Comparison of ENCODE assay signal across 8 cellular contexts in the genomic region with DNA sequence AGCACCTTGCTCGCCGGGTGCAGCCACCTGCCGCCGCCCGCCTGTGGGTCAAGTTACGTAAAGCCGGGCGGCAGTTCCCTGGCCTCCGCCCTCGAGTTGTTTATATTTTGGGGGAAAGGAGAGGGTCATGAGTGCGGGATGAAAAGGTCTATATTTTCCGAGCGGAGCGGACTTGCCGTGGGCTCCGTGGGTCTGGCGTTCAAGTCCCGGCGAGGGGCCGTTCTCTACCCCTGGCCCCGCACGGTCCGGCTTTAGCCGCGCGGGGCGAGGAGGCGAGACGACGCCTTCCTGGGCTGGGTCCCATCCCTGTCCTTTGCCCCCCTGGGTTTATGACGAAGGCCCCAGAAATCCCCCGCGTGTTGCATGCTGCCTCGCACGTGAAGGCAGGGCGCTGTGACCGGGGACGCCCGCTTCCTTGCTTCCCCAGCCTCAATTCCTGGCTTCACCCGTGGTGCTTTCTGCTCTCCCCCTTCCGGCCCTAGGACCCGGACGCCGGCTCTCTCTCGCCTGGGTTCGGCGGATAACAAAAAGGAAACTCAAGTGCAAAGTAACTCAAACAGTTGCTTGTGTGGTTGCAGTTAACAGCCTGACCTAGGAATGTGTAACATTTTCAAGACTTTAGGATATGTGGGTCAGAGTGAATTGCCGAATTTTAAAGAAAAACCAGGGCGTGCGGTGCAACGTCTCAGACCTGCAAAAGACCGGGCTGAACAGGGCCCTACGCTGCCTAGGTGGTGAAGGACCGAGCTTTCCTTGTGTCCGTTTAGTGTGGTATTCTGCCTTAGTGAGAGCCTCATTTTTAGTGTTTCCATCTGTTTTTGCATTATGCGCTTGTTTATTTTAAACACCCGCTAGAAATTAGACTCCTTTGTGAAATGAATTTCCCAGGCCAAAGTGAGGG. TPM values are rescaled to one million over a fixed set of nuclear protein-coding genes. Genes with fewer than 3 reads are reported as not detected.
DNase-seq lines count a peak whose midpoint lies in the region; ATAC-seq and TF ChIP-seq lines count a peak whose summit lies in the region.

No MANE protein-coding gene starts in this region.

- TF ChIP-seq CTCF in GM13976 (IDR thresholded peaks at IDR 0.05; ENCODE audit: borderline replicate concordance, control extremely low read depth, extremely low read depth, insufficient read depth, missing control alignments) = no peak
- no peak for TF ChIP-seq CTCF in epithelial cell of proximal tubule (conservative IDR thresholded peaks at IDR 0.05; ENCODE audit: low read depth, low read length)

- H3K4me3 ChIP-seq in epithelial cell of proximal tubule (ENCODE audit: low read depth, low read length) = peak overlapping the region; percentile 78
- H3K4me3 ChIP-seq in mucosa of stomach (ENCODE audit: low read length) = peak overlapping the region; percentile 96

- H3K9ac ChIP-seq in mucosa of stomach (ENCODE audit: low read length) = peak overlapping the region; percentile 87

- DNase-seq in GM13976 (ENCODE audit: low spot score) = peak; percentile 59
- peak; percentile 76 for DNase-seq in NCI-H69 (lab: John Stamatoyannopoulos, UW)
- DNase-seq in activated CD8-positive, alpha-beta memory T cell treated with anti-CD3 and anti-CD28 coated beads, Interleukin-2, amount 50 U/mL, for 48 hours = peak; percentile 75
- no peak for DNase-seq in epithelial cell of proximal tubule (ENCODE audit: low read depth)
- DNase-seq in stimulated activated CD8-positive, alpha-beta memory T cell treated with anti-CD3 and anti-CD28 coated beads, Interleukin-7, amount 100 ng/mL, for 4 hours (ENCODE audit: low read depth in 2 of 2) = peak; percentile 21 to 36
- DNase-seq in occipital lobe (lab: John Stamatoyannopoulos, UW) = no peak

- ATAC-seq in HG02870 (IDR thresholded peaks at IDR 0.05; ENCODE audit: unreplicated experiment) = peak; percentile 8

- H3K27me3 ChIP-seq in mucosa of stomach (ENCODE audit: control insufficient read depth, insufficient read depth, low read length) = no peaks in the 10 kb centered on the region

- H3K9me3 ChIP-seq in mucosa of stomach (ENCODE audit: control insufficient read depth, low read length) = no peaks in the 10 kb centered on the region

- H3K36me3 ChIP-seq in mucosa of stomach (ENCODE audit: control insufficient read depth, insufficient read depth, low read length) = no peaks in the 10 kb centered on the region

- peaks cover 14% of the 10 kb centered on the region for H3K4me1 ChIP-seq in mucosa of stomach (ENCODE audit: control insufficient read depth, insufficient read depth, low read length)

- in situ Hi-C loops in GM13976 (cut with MboI; ENCODE audit: low sequenced_read_pairs, unreplicated experiment) = no loop called here

RNA-seq across cellular contexts. Expression of a gene that starts 0.8 kb away (rescaled TPM):
- total RNA-seq in epithelial cell of proximal tubule = 10.4 and 13.2 TPM in 2 replicates
- total RNA-seq in occipital lobe = 45.9 TPM

Comparison
In these comparisons a context has a peak if more than half of its experiments do, and no peak if none do; other contexts are left out.
1. DNase-seq: peak in GM13976 (single experiment), NCI-H69 (single experiment), activated CD8-positive, alpha-beta memory T cell treated with anti-CD3 and anti-CD28 coated beads, Interleukin-2, amount 50 U/mL, for 48 hours (single experiment) and stimulated activated CD8-positive, alpha-beta memory T cell treated with anti-CD3 and anti-CD28 coated beads, Interleukin-7, amount 100 ng/mL, for 4 hours (2 of 2); none in epithelial cell of proximal tubule (single experiment) and occipital lobe (single experiment).